In the genomic region with DNA sequence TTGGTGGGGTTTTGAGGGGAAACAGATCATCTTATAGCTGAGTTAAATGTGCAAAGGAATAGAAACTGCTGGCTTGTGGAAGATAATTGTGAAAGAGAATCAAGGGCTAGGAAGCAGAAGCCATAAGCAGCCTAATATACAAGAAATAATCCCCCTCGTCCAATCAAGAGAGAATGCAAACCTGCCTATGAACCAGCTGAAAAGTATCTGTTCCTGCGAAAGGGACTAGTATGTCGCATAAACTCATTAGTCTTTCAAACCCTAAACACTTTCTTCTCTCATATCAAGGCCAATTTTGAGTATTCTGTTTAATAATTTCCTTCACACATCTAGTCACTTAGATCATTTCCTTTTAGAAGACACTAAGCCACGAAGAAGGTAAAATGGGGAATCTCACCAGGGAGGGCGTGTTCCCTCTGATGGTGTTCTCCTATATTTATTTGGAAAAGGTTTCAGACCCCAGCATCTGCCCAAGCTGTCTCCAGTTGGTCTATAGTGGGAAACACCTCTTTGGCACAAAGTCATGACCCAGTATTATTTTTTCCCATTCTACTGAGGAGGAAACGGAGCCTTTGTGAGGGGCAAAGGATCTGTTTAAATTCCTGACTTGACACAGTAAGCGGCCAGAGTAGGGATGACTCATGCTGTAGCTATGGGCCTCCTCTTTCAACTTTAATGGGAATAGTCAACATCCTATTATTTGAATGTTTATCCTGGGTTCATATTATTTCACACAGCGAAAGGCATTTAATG, we compare ENCODE assay signal across 10 cellular contexts.
DNase-seq lines count a peak whose midpoint lies in the region; TF ChIP-seq lines count a peak whose summit lies in the region.
"Had no signal": no experiment of that assay in that cellular context is flagged by ENCODE, and none has a peak within 500 bp of the region (broad histone marks: within the 10 kb centered on the region; RNA-seq: fewer than 3 reads in every experiment).

No MANE protein-coding gene starts in this region.

- DNase-seq in Daoy (ENCODE audit: low read depth) = peak; percentile 84
- DNase-seq in PC-9 = peak; percentile 46 to 76
- DNase-seq in fibroblast of the aortic adventitia (ENCODE audit: low read depth) = peak; percentile 87
- peak; percentile 34 for DNase-seq in prostate gland (ENCODE audit: low spot score)
- DNase-seq in D341Med (ENCODE audit: low spot score) = no peak
- DNase-seq in DMS79 treated with DMSO at 0.1 percent for 48 hours (lab: John Stamatoyannopoulos, UW) = no peak
- DNase-seq in activated T-cell treated with anti-CD3 and anti-CD28 coated beads, Interleukin-2, amount 50 U/mL, for 1 hour = no peak
- no peak for DNase-seq in suprapubic skin (ENCODE audit: low spot score in 2 of 2)
- DNase-seq: naive thymus-derived CD8-positive, alpha-beta T cell; NCI-H1436 had no signal

- H3K9me3 ChIP-seq in PC-9 (ENCODE audit: insufficient read depth, low read depth) (no peaks in the 10 kb centered on the region), prostate gland (no peaks in the 10 kb centered on the region), suprapubic skin (no peaks in the 10 kb centered on the region)

- CTCF ChIA-PET in PC-9 (lab: Charles Lee) = interaction anchor here (0.6 kb wide), 1 partner anchor 66 kb away, joined by 5 read pairs; no protein-coding TSS in a partner anchor

- no peak for TF ChIP-seq EP300 in suprapubic skin (IDR thresholded peaks at IDR 0.05)

- H3K27me3 ChIP-seq in PC-9 (ENCODE audit: insufficient read depth, low read depth) (no peaks in the 10 kb centered on the region), prostate gland (replicated peaks; ENCODE audit: insufficient read depth) (no peaks in the 10 kb centered on the region), suprapubic skin (no peaks in the 10 kb centered on the region)

- no TSS peak for BruUV-seq in PC-9 (replicated peaks; lab: Mats Ljungman, UMichigan)

- intact Hi-C loops in PC-9 (cut with micrococcal nuclease; ENCODE audit: unreplicated experiment) (loop anchor here (5.0 kb wide), 1 partner anchor 88 kb away; no protein-coding TSS in a partner anchor), prostate gland (cut with DNase I) (no loop called here)

- 51% methylated on average over 8 of the region's 8 CpGs for WGBS in prostate gland
- WGBS in suprapubic skin = 68% methylated on average over 8 of the region's 8 CpGs

- no peaks in the 10 kb centered on the region for H3K79me2 ChIP-seq in PC-9 (ENCODE audit: low read depth)

- H4K20me1 ChIP-seq in PC-9 (ENCODE audit: insufficient read depth) = no peaks in the 10 kb centered on the region

- peaks cover 16% of the 10 kb centered on the region for H3F3A ChIP-seq in PC-9 (ENCODE audit: insufficient read depth, low read depth)

- H3K27ac ChIP-seq in PC-9 (peak overlapping the region; percentile 79), prostate gland (no peak overlapping the region), suprapubic skin (no peak overlapping the region)

- POLR2A ChIA-PET in PC-9 (lab: Charles Lee; ENCODE audit: unreplicated experiment) = interaction anchor here (0.7 kb wide), 1 partner anchor 450 kb away, joined by 5 read pairs; no protein-coding TSS in a partner anchor

- no peaks in the 10 kb centered on the region for H3K36me3 ChIP-seq in PC-9 (ENCODE audit: low read depth)
- no peaks in the 10 kb centered on the region for H3K36me3 ChIP-seq in prostate gland
- H3K36me3 ChIP-seq in suprapubic skin = no peaks in the 10 kb centered on the region

- H3K4me3 ChIP-seq in PC-9 = no peak overlapping the region; the same call in 1 of the 2 replicates
- no peak overlapping the region for H3K4me3 ChIP-seq in fibroblast of the aortic adventitia (ENCODE audit: low read depth, low read length)
- H3K4me3 ChIP-seq in prostate gland = no peak overlapping the region
- H3K4me3 ChIP-seq in suprapubic skin = no peak overlapping the region

- H3K9me2 ChIP-seq in PC-9 (ENCODE audit: insufficient read depth) = no peaks in the 10 kb centered on the region; the same call in 1 of the 2 replicates

- peak overlapping the region; percentile 59 for H3K4me2 ChIP-seq in PC-9

- H2AFZ ChIP-seq in PC-9 = no peak overlapping the region

- TF ChIP-seq POLR2A in prostate gland (IDR thresholded peaks at IDR 0.05) (no peak), suprapubic skin (IDR thresholded peaks at IDR 0.05) (no peak)

- no peak for TF ChIP-seq CTCF in PC-9 (conservative IDR thresholded peaks at IDR 0.05)
- no peak for TF ChIP-seq CTCF in fibroblast of the aortic adventitia (IDR thresholded peaks at IDR 0.05; ENCODE audit: insufficient read depth, low read length)
- TF ChIP-seq CTCF in prostate gland (IDR thresholded peaks at IDR 0.05) = no peak
- no peak for TF ChIP-seq CTCF in suprapubic skin (IDR thresholded peaks at IDR 0.05)

- H3K4me1 ChIP-seq in PC-9 (replicated peaks; ENCODE audit: insufficient read depth) (peaks cover 18% of the 10 kb centered on the region), prostate gland (replicated peaks) (no peaks in the 10 kb centered on the region), suprapubic skin (peaks cover 22% of the 10 kb centered on the region)

Comparison
In these comparisons a context has a peak if more than half of its experiments do, and no peak if none do; other contexts are left out.
1. DNase-seq: peak in Daoy (single experiment), PC-9 (2 of 2), fibroblast of the aortic adventitia (single experiment) and prostate gland (single experiment); none in D341Med (single experiment), DMS79 treated with DMSO at 0.1 percent for 48 hours (single experiment), activated T-cell treated with anti-CD3 and anti-CD28 coated beads, Interleukin-2, amount 50 U/mL, for 1 hour (single experiment) and suprapubic skin (0 of 2).